35 cellular contexts compared by ENCODE assay signal in genomic region chr6:86205980-86206379, GRCh38.
"Had no signal": no experiment of that assay in that cellular context is flagged by ENCODE, and none has a peak within 500 bp of the region (broad histone marks: within the 10 kb centered on the region; RNA-seq: fewer than 3 reads in every experiment).

No MANE protein-coding gene starts in this region.

- DNase-seq: Karpas-422, Kasumi-1, MG63, MM.1S, MV-4-11, NCI-H1048, NCI-H1092, NCI-H1092 treated with DMSO at 0.1 percent for 48 hours, NCI-H1105, NCI-H1105 treated with DMSO at 0.1 percent for 48 hours, NCI-H1417, NCI-H1417 treated with DMSO at 0.1 percent for 48 hours, NCI-H1436, NCI-H1436 treated with DMSO at 0.1 percent for 48 hours, NCI-H146, NCI-H1694, NCI-H1694 treated with DMSO at 0.1 percent for 48 hours, NCI-H187, NCI-H187 treated with DMSO at 0.1 percent for 48 hours, NCI-H1930, NCI-H2029, NCI-H2029 treated with DMSO at 0.1 percent for 48 hours, NCI-H2081, NCI-H2081 treated with DMSO at 0.1 percent for 48 hours, NCI-H2107, NCI-H2171, NCI-H2171 treated with DMSO at 0.1 percent for 48 hours, NCI-H2227 treated with DMSO at 0.1 percent for 48 hours, NCI-H226, NCI-H345, NCI-H446, NCI-H446 treated with DMSO at 0.1 percent for 48 hours, NCI-H510A, NCI-H510A treated with DMSO at 0.1 percent for 48 hours, NCI-H524 had no signal

- H3K9me3 ChIP-seq: MG63 had no signal

- H3K4me3 ChIP-seq: MG63 had no signal

- H3K36me3 ChIP-seq: MG63 had no signal
